ENCODE assay signal across 9 cellular contexts in the genomic region with DNA sequence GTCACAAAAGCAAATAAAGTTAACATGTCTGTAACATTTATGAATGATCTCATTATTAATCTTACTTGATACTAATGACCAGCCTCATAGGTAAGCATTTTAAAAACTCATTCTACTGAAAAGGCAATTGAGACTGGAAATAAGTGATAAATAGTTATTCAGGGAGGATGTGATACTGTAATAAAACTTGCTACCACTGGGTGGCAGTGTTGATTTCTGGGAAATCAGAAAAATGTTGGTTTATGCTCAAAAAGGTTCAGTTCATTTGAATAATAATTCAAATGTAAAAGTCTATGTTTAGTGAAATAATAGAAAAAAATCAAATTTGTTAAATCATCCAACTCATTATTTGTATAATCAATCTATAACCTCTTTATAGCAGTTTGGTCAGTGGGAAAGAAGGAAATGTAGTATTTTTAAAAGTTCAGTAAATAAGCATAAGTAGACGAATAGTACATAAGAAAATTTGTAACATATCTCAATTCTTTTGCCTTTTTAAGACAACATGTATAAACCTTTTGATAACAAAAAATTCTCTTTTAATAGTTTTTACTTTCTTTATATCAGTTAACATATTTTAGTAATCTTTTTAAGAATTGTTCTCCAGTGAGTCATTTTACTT. TPM values are rescaled to one million over a fixed set of nuclear protein-coding genes. Genes with fewer than 3 reads are reported as not detected.
DNase-seq lines count a peak whose midpoint lies in the region; ATAC-seq and TF ChIP-seq lines count a peak whose summit lies in the region.
"Had no signal": no experiment of that assay in that cellular context is flagged by ENCODE, and none has a peak within 500 bp of the region (broad histone marks: within the 10 kb centered on the region; RNA-seq: fewer than 3 reads in every experiment).

No MANE protein-coding gene starts in this region.

- DNase-seq in Caco-2 (peak in 1 of 2 experiments; percentile 60), NCI-H774 (lab: John Stamatoyannopoulos, UW) (peak; percentile 59), cerebellar cortex (ENCODE audit: low spot score) (peak; percentile 58), midbrain (lab: John Stamatoyannopoulos, UW) (peak; percentile 42)

- H3K27ac Mint-ChIP-seq in Caco-2 (ENCODE audit: unreplicated experiment), result no peak overlapping the region

- POLR2A ChIA-PET in Caco-2 (lab: Charles Lee), result no interaction called here

- H3K36me3 Mint-ChIP-seq in Caco-2 (ENCODE audit: insufficient read depth, unreplicated experiment), result peaks cover 13% of the 10 kb centered on the region

- no peaks in the 10 kb centered on the region for H3K9me3 ChIP-seq in Caco-2

- H3K4me3 Mint-ChIP-seq in Caco-2 (ENCODE audit: unreplicated experiment), result no peak overlapping the region

- no peaks in the 10 kb centered on the region for H3K27me3 ChIP-seq in Caco-2 (replicated peaks; ENCODE audit: control insufficient read depth, insufficient read depth, low read length)

- peak; percentile 46 for ATAC-seq in GM19351 (IDR thresholded peaks at IDR 0.05; ENCODE audit: unreplicated experiment)
- ATAC-seq in GM21381 (IDR thresholded peaks at IDR 0.05; ENCODE audit: unreplicated experiment), result no peak
- no peak for ATAC-seq in HG03196 (IDR thresholded peaks at IDR 0.05; ENCODE audit: unreplicated experiment)
- ATAC-seq in GM19455 (IDR thresholded peaks at IDR 0.05; ENCODE audit: unreplicated experiment), result no peak

- H3K27me3 Mint-ChIP-seq in Caco-2 (ENCODE audit: insufficient read depth, unreplicated experiment), result no peaks in the 10 kb centered on the region

- peaks cover 28% of the 10 kb centered on the region for H3K4me1 ChIP-seq in Caco-2

- H3K4me1 Mint-ChIP-seq in Caco-2 (ENCODE audit: low read depth, unreplicated experiment), result peaks cover 28% of the 10 kb centered on the region

- no peaks in the 10 kb centered on the region for H3K9me3 Mint-ChIP-seq in Caco-2 (ENCODE audit: unreplicated experiment)

- CTCF ChIA-PET in Caco-2 (lab: Charles Lee), result no interaction called here

- TF ChIP-seq CTCF in Caco-2 (IDR thresholded peaks at IDR 0.05; ENCODE audit: insufficient read depth in 1 of 2, low read depth in 1 of 2, low read length in 1 of 2, severe bottlenecking in 1 of 2, unreplicated experiment in 1 of 2), result peak; percentile 64 to 68

- BruUV-seq in Caco-2 (replicated peaks; lab: Mats Ljungman, UMichigan), result no TSS peak

- no peaks in the 10 kb centered on the region for H3K36me3 ChIP-seq in Caco-2 (ENCODE audit: control insufficient read depth, insufficient read depth, low read length)

- no peak overlapping the region for H3K4me3 ChIP-seq in Caco-2 (ENCODE audit: low read depth, low read length)
- H3K4me3 ChIP-seq: skin epidermis had no signal

- intact Hi-C loops in Caco-2 (cut with micrococcal nuclease; ENCODE audit: unreplicated experiment), result loop anchor here (2.0 to 10.0 kb wide), 5 partner anchors 73 to 1023 kb away; no protein-coding TSS in a partner anchor

RNA-seq across cellular contexts. Expression of a gene that starts 9.6 kb away (rescaled TPM):
- 9.5 and 9.9 TPM in 2 replicates for total RNA-seq in Caco-2 (2022)

RNA-seq across cellular contexts. Expression of a gene that starts 12.4 kb away (rescaled TPM):
- total RNA-seq in Caco-2 (2022), result 9.0 and 9.6 TPM in 2 replicates

RNA-seq across cellular contexts. Expression of a gene that starts 41.8 kb away (rescaled TPM):
- 0.41 and 0.84 TPM in 2 replicates for total RNA-seq in Caco-2 (2022)
